Comparison of ENCODE assay signal across 20 cellular contexts in the genomic region with DNA sequence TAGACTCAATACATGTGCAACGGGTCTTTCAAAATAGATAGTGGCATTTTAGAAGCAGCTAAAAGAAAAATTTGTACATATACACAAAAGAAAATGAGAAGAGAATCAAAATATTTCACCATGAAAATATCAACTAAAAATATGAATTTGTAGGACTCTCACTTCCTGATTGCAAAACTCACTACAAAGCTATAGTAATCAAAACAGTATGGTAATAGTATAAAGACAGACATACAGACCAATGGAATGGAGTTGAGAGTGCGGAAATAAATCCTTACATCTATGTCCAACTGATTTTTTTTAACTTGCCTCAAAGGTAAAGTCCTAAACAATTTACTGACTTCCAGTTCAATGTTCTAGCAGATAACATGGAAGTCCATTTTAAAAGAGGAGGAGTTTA. TPM values are rescaled to one million over a fixed set of nuclear protein-coding genes. Genes with fewer than 3 reads are reported as not detected.
A peak's percentile ranks its signal among the peaks of the same experiment; 100 is the strongest.
DNase-seq lines count a peak whose midpoint lies in the region; ATAC-seq, FAIRE-seq and TF ChIP-seq lines count a peak whose summit lies in the region.
"Had no signal": no experiment of that assay in that cellular context is flagged by ENCODE, and none has a peak within 500 bp of the region (broad histone marks: within the 10 kb centered on the region; RNA-seq: fewer than 3 reads in every experiment).

No MANE protein-coding gene starts in this region.

- CTCF ChIA-PET in SK-N-SH (lab: Yijun Ruan, JAX), result interaction anchor here (2.1 kb wide), 1 partner anchor 13 kb away, joined by 6 read pairs; a partner anchor contains a TSS

- no peaks in the 10 kb centered on the region for H4K20me1 ChIP-seq in SK-N-SH (ENCODE audit: insufficient read depth)

- no peak overlapping the region for H3K9ac ChIP-seq in SK-N-SH
- H3K9ac ChIP-seq: BLaER1 treated with 17β-estradiol and CSF1 and Interleukin-3, amounts not matched to agents 10 nM and 100 nM had no signal

- no peak for DNase-seq in SK-N-SH
- DNase-seq in HTR-8/SVneo (ENCODE audit: insufficient read length, low spot score), result no peak
- no peak for DNase-seq in omental fat pad (ENCODE audit: low spot score)
- DNase-seq: ACHN; AML-193; BE2C; Calu3; CD4-positive, alpha-beta T cell; COR-L47; DMS53; DMS79 treated with DMSO at 0.1 percent for 48 hours; GF-D8; H9 had no signal

- H3K4me2 ChIP-seq in SK-N-SH, result no peak overlapping the region
- H3K4me2 ChIP-seq: BLaER1 treated with 17β-estradiol and CSF1 and Interleukin-3, amounts not matched to agents 10 nM and 100 nM; GM23338 had no signal

- peaks cover 28% of the 10 kb centered on the region for H3F3A ChIP-seq in SK-N-SH (replicated peaks; ENCODE audit: insufficient read depth)

- H3K9me3 ChIP-seq in SK-N-SH, result 0 out of 2 replicates have a peak, but pooled peaks cover 5% of the 10 kb centered on the region
- H3K9me3 ChIP-seq: BE2C had no signal

- TF ChIP-seq CTCF in SK-N-SH (IDR thresholded peaks at IDR 0.05) (no peak), omental fat pad (IDR thresholded peaks at IDR 0.05) (no peak)

- H3K79me2 ChIP-seq in SK-N-SH (ENCODE audit: insufficient read depth), result peaks cover 18% of the 10 kb centered on the region

- ATAC-seq in SK-N-SH treated with all-trans-retinoic acid at 6 μM for 48 hours, result no peak
- ATAC-seq in GM18858 (IDR thresholded peaks at IDR 0.05; ENCODE audit: unreplicated experiment), result no peak
- no peak for ATAC-seq in omental fat pad (ENCODE audit: low FRiP score)
- ATAC-seq: GM23338 had no signal

- no peak for TF ChIP-seq EP300 in SK-N-SH (IDR thresholded peaks at IDR 0.05; ENCODE audit: borderline replicate concordance in 1 of 2, low read depth in 1 of 2, low read length in 1 of 2)

- POLR2A ChIA-PET in SK-N-SH (lab: Yijun Ruan, JAX), result no interaction called here

- no peaks in the 10 kb centered on the region for H3K27me3 ChIP-seq in SK-N-SH (ENCODE audit: insufficient read depth)
- H3K27me3 ChIP-seq: BE2C; BLaER1 treated with 17β-estradiol and CSF1 and Interleukin-3, amounts not matched to agents 10 nM and 100 nM had no signal

- no peak overlapping the region for H2AFZ ChIP-seq in SK-N-SH (ENCODE audit: low read depth)
- H2AFZ ChIP-seq: GM23338 had no signal

- H3K27ac ChIP-seq in SK-N-SH (ENCODE audit: low read depth in 2 of 2, low read length in 1 of 2), result no peak overlapping the region
- H3K27ac ChIP-seq: 22Rv1; BLaER1 treated with 17β-estradiol and CSF1 and Interleukin-3, amounts not matched to agents 10 nM and 100 nM had no signal

- no peak for TF ChIP-seq RAD21 in SK-N-SH (IDR thresholded peaks at IDR 0.05; ENCODE audit: low read length)

- no peak overlapping the region for H3K4me3 ChIP-seq in SK-N-SH (ENCODE audit: low read depth in 2 of 2, low read length in 1 of 2)
- H3K4me3 ChIP-seq: GM23338 had no signal

- FAIRE-seq in HTR-8/SVneo (lab: Jason Lieb, UNC), result peak; percentile 26
- FAIRE-seq in islet of Langerhans (lab: Jason Lieb, UNC), result peak; percentile 13
- FAIRE-seq: A204.1 had no signal

- H3K4me1 ChIP-seq in SK-N-SH (ENCODE audit: control insufficient read depth in 1 of 2, insufficient read depth in 2 of 2, low read depth in 1 of 2, low read length in 1 of 2), result peaks cover 0 to 30% of the 10 kb centered on the region in 2 experiments; a peak in 3 of 4 replicates
- H3K4me1 ChIP-seq: BE2C had no signal

- no peaks in the 10 kb centered on the region for H3K9me2 ChIP-seq in SK-N-SH

- peaks cover 17 to 28% of the 10 kb centered on the region in 2 experiments for H3K36me3 ChIP-seq in SK-N-SH (replicated peaks in 1 of 2; ENCODE audit: control insufficient read depth in 1 of 2, insufficient read depth in 2 of 2, low read length in 1 of 2)

- WGBS in SK-N-SH (ENCODE audit: low lambda C conversion rate), result 98% methylated on average over 2 of the region's 2 CpGs

TF ChIP-seq in SK-N-SH treated with all-trans-retinoic acid at 6 μM for 48 hours, 23 proteins besides CTCF, POLR2A, EP300 and RAD21:
- TF ChIP-seq ZFP30 (CRISPR knock-in tag; IDR thresholded peaks at IDR 0.05), result peak; percentile 87
- no peak for TF ChIP-seq CSDC2 (CRISPR knock-in tag; IDR thresholded peaks at IDR 0.05)

TF ChIP-seq in SK-N-SH, 30 proteins besides CTCF, POLR2A, EP300 and RAD21:
- TF ChIP-seq, protein P1, sequence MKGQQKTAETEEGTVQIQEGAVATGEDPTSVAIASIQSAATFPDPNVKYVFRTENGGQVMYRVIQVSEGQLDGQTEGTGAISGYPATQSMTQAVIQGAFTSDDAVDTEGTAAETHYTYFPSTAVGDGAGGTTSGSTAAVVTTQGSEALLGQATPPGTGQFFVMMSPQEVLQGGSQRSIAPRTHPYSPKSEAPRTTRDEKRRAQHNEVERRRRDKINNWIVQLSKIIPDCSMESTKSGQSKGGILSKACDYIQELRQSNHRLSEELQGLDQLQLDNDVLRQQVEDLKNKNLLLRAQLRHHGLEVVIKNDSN (IDR thresholded peaks at IDR 0.05; ENCODE audit: borderline replicate concordance, low read depth), result no peak
- no peak for TF ChIP-seq RFX5 (IDR thresholded peaks at IDR 0.05; ENCODE audit: low read length)
- no peak for TF ChIP-seq MEF2A (IDR thresholded peaks at IDR 0.05; ENCODE audit: borderline replicate concordance, low read depth)
- TF ChIP-seq TEAD4 (IDR thresholded peaks at IDR 0.05; ENCODE audit: borderline replicate concordance, insufficient read depth), result no peak
- TF ChIP-seq JUND (IDR thresholded peaks at IDR 0.05), result no peak
- TF ChIP-seq TAF1 (IDR thresholded peaks at IDR 0.05; ENCODE audit: borderline replicate concordance, low read depth, low read length), result no peak
- TF ChIP-seq, protein P2, sequence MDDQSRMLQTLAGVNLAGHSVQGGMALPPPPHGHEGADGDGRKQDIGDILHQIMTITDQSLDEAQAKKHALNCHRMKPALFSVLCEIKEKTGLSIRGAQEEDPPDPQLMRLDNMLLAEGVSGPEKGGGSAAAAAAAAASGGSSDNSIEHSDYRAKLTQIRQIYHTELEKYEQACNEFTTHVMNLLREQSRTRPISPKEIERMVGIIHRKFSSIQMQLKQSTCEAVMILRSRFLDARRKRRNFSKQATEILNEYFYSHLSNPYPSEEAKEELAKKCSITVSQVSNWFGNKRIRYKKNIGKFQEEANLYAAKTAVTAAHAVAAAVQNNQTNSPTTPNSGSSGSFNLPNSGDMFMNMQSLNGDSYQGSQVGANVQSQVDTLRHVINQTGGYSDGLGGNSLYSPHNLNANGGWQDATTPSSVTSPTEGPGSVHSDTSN (IDR thresholded peaks at IDR 0.05), result no peak
- TF ChIP-seq FOXM1 (IDR thresholded peaks at IDR 0.05; ENCODE audit: low read depth), result no peak
- TF ChIP-seq NRF1 (IDR thresholded peaks at IDR 0.05; ENCODE audit: low read depth, low read length), result no peak
TF ChIP-seq in SK-N-SH: peak in this region for 0.

RNA-seq across cellular contexts. Expression of a gene that starts 13.1 kb away (rescaled TPM):
- 9.2 and 12.1 TPM in 2 replicates for polyA plus RNA-seq in SK-N-SH (2012; rRNA removed)
- polyA plus RNA-seq in SK-N-SH (2012; cell fraction: cytosol; rRNA removed), result 11.7 and 12.2 TPM in 2 replicates
- polyA plus RNA-seq in SK-N-SH (2012; cell fraction: nucleus; rRNA removed), result 12.5 and 28.0 TPM in 2 replicates
- total RNA-seq in omental fat pad, result 10 to 100 TPM; 19.0 to 56.1 (median 26.7) TPM
